18 cellular contexts compared by ENCODE assay signal in genomic region chr2:167190053-167190452, GRCh38.
DNase-seq lines count a peak whose midpoint lies in the region; ATAC-seq and TF ChIP-seq lines count a peak whose summit lies in the region.
"Had no signal": no experiment of that assay in that cellular context is flagged by ENCODE, and none has a peak within 500 bp of the region (broad histone marks: within the 10 kb centered on the region; RNA-seq: fewer than 3 reads in every experiment).

No MANE protein-coding gene starts in this region.

- TF ChIP-seq CTCF in suprapubic skin (IDR thresholded peaks at IDR 0.05) (no peak), sigmoid colon (IDR thresholded peaks at IDR 0.05) (no peak)

- no peak for ATAC-seq in GM21390 (IDR thresholded peaks at IDR 0.05; ENCODE audit: unreplicated experiment)
- no peak for ATAC-seq in GM21786 (IDR thresholded peaks at IDR 0.05; ENCODE audit: unreplicated experiment)
- ATAC-seq: activated naive CD4-positive, alpha-beta T cell treated with anti-CD3 and anti-CD28 coated beads, Interleukin-2, amount 50 U/mL, for 72 hours had no signal

- H3K4me1 ChIP-seq in suprapubic skin: peaks cover 8% of the 10 kb centered on the region
- peaks cover 0 to 44% (median 37%) of the 10 kb centered on the region in 4 donors for H3K4me1 ChIP-seq in sigmoid colon
- H3K4me1 ChIP-seq: parathyroid adenoma, Peyer's patch had no signal

- no peak for TF ChIP-seq EP300 in suprapubic skin (IDR thresholded peaks at IDR 0.05)
- TF ChIP-seq EP300 in sigmoid colon (IDR thresholded peaks at IDR 0.05): no peak

- H3K4me3 ChIP-seq in suprapubic skin (no peak overlapping the region), sigmoid colon (no peak overlapping the region)
- H3K4me3 ChIP-seq: esophagus muscularis mucosa, Peyer's patch had no signal

- 28% methylated on average over 3 of the region's 3 CpGs for WGBS in suprapubic skin
- WGBS in sigmoid colon, 2 donors: 76 to 83% methylated on average over 3 of the region's 3 CpGs

- intact Hi-C loops in sigmoid colon (cut with DNase I): no loop called here

- TF ChIP-seq POLR2A in suprapubic skin (IDR thresholded peaks at IDR 0.05) (no peak), sigmoid colon (IDR thresholded peaks at IDR 0.05) (no peak)

- H3K27ac ChIP-seq in suprapubic skin: no peak overlapping the region
- H3K27ac ChIP-seq in sigmoid colon: no peak overlapping the region
- H3K27ac ChIP-seq: parathyroid adenoma, Peyer's patch had no signal

- peak; percentile 19 for DNase-seq in ELR (ENCODE audit: low read depth)
- DNase-seq in fibroblast of peridontal ligament (ENCODE audit: extremely low read depth): peak; percentile 92
- peak; percentile 96 for DNase-seq in renal cortical epithelial cell (ENCODE audit: low read depth)
- DNase-seq in suprapubic skin (ENCODE audit: low spot score in 2 of 2): no peak
- no peak for DNase-seq in sigmoid colon
- DNase-seq: activated T-cell treated with anti-CD3 and anti-CD28 coated beads for 4 hours; cortex of kidney; NCI-H1417; NCI-H524 treated with DMSO at 0.1 percent for 48 hours; Peyer's patch; stimulated activated CD4-positive, alpha-beta T cell treated with anti-CD3 and anti-CD28 coated beads, Interleukin-4, amount 100 ng/mL, for 1 hour; T-helper 2 cell had no signal

- no peaks in the 10 kb centered on the region for H3K27me3 ChIP-seq in suprapubic skin
- no peaks in the 10 kb centered on the region for H3K27me3 ChIP-seq in sigmoid colon
- H3K27me3 ChIP-seq: esophagus muscularis mucosa, Peyer's patch had no signal

- no peaks in the 10 kb centered on the region for H3K9me3 ChIP-seq in suprapubic skin
- no peaks in the 10 kb centered on the region for H3K9me3 ChIP-seq in sigmoid colon
- H3K9me3 ChIP-seq: esophagus muscularis mucosa, Peyer's patch had no signal

- H3K36me3 ChIP-seq in suprapubic skin (no peaks in the 10 kb centered on the region), sigmoid colon (no peaks in the 10 kb centered on the region)
- H3K36me3 ChIP-seq: esophagus muscularis mucosa, Peyer's patch had no signal

TF ChIP-seq in PFSK-1, 5 proteins besides CTCF, POLR2A, EP300 and RAD21:
- TF ChIP-seq SIN3A (IDR thresholded peaks at IDR 0.05; ENCODE audit: borderline replicate concordance, insufficient read depth, low read length) (0 out of 2 replicates have a peak, but pooled peaks have one; percentile 59), REST (IDR thresholded peaks at IDR 0.05; ENCODE audit: insufficient read depth in 1 of 2, low read depth in 2 of 2, low read length in 2 of 2) (peak in 1 of 2 experiments; percentile 38; a peak in 1 of 4 replicates), FOXP2 (optimal IDR thresholded peaks at IDR 0.05; ENCODE audit: borderline replicate concordance, extremely low read depth, extremely low read length, insufficient read depth) (no peak), POLR2AphosphoS5 (IDR thresholded peaks at IDR 0.05; ENCODE audit: low read depth, low read length) (peak; percentile 39; the same call in 1 of the 2 replicates), TAF1 (IDR thresholded peaks at IDR 0.05; ENCODE audit: borderline replicate concordance, insufficient read depth, low read length) (no peak)

Comparison
In these comparisons a context has a peak if more than half of its experiments do, and no peak if none do; other contexts are left out.
1. DNase-seq: peak in ELR (single experiment), fibroblast of peridontal ligament (single experiment) and renal cortical epithelial cell (single experiment); none in suprapubic skin (0 of 2) and sigmoid colon (single experiment).